Comparison of ENCODE assay signal across 8 cellular contexts in the genomic region with DNA sequence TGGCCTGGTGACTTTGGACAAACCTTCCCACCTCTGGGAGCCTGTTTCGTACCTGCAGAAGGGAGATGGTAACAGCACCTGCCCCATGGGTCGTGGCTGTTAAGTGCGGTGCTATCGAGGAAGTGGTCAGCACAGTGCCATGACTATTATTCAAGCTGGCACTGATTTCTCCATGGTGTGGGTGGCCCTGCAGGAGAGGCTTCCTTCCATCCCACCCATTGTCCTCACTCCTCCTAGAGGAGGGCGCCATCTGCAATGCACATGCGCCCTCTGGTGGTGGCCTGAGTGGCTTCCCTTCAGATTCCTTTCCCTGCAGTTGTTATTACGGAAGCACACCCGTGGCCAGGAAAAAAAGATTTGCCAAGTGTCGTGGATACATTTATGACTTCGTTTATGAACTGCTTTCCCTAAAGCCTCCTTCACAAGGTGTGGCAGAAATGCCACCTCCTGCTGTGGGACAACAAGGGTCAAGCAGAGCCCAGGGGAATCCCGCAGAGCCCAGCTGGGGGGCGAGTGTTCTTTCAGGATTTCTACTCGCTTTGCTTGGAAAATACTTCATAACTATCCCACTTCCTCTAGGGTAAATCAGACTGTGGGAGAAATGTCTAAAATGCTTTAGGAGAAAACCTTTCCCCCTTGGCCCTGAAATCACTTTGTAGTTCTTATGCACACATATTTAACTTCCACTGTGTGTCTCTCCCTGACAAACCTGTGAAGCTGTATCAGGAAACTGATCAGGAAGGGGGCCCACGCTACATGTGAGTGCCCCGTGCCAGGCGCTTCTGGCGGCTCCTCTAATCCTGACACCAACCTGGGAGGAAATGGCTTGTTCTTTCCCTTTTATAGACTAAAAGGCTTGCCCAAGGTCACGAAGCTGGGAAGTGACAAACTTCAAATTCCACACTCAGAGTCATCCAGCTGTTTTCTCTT.
DNase-seq lines count a peak whose midpoint lies in the region; TF ChIP-seq lines count a peak whose summit lies in the region.

No MANE protein-coding gene starts in this region.

- H4K91ac ChIP-seq in neuronal stem cell (ENCODE audit: low read depth, low read length, poor library complexity): no peak overlapping the region

- H2BK12ac ChIP-seq in neuronal stem cell (ENCODE audit: low read length): no peak overlapping the region

- no peak overlapping the region for H2BK120ac ChIP-seq in neuronal stem cell (ENCODE audit: low read depth, low read length)

- no peak overlapping the region for H4K8ac ChIP-seq in neuronal stem cell (ENCODE audit: low read depth, low read length)

- H2BK15ac ChIP-seq in neuronal stem cell (ENCODE audit: low read length): no peak overlapping the region

- peak overlapping the region; percentile 25 for H3K18ac ChIP-seq in neuronal stem cell (ENCODE audit: low read length)

- H4K20me1 ChIP-seq in Karpas-422 (ENCODE audit: insufficient read depth, low read depth, low read length): no peaks in the 10 kb centered on the region

- H3K27me3 ChIP-seq in Karpas-422 (ENCODE audit: low read length) (no peaks in the 10 kb centered on the region), neuronal stem cell (ENCODE audit: control insufficient read depth in 3 of 3, insufficient read depth in 3 of 3, low read depth in 1 of 3, low read length in 3 of 3) (no peaks in the 10 kb centered on the region), subcutaneous abdominal adipose tissue (ENCODE audit: control insufficient read depth in 5 of 5, insufficient read depth in 4 of 5, low read length in 5 of 5) (no peaks in the 10 kb centered on the region)

- no peaks in the 10 kb centered on the region for H3K79me1 ChIP-seq in neuronal stem cell (ENCODE audit: low read depth, low read length)

- no peak overlapping the region for H3K4ac ChIP-seq in neuronal stem cell (ENCODE audit: low read length)

- no peak overlapping the region; the same call in 1 of the 2 replicates for H3K9ac ChIP-seq in Karpas-422 (ENCODE audit: low read length)
- H3K9ac ChIP-seq in neuronal stem cell (ENCODE audit: low read depth, low read length, poor library complexity): no peak overlapping the region
- peak overlapping the region; percentile 16 to 80 (median 60) for H3K9ac ChIP-seq in subcutaneous abdominal adipose tissue (ENCODE audit: low read length in 5 of 5)

- DNase-seq in SIG-M5 treated with dmso at 0.1 percent for 504 hours (lab: John Stamatoyannopoulos, UW; ENCODE audit: unreplicated experiment) (peak; percentile 73), SIG-M5 (lab: John Stamatoyannopoulos, UW) (no peak), Karpas-422 (peak; percentile 87), RPMI7951 (ENCODE audit: low read depth) (peak; percentile 83), fibroblast of villous mesenchyme (ENCODE audit: low read depth) (peak; percentile 86), neuronal stem cell (ENCODE audit: low spot score) (peak; percentile 80)
- peak; percentile 66 for DNase-seq in activated T-helper 9 cell treated with anti-CD3 and anti-CD28 coated beads, Interleukin-2, amount 50 U/mL, for 16 hours (ENCODE audit: low read depth)

- no peak overlapping the region for H2AFZ ChIP-seq in Karpas-422 (ENCODE audit: low read length)
- H2AFZ ChIP-seq in neuronal stem cell (ENCODE audit: low read length): peak overlapping the region; percentile 80

- H3K23ac ChIP-seq in neuronal stem cell (ENCODE audit: low read depth, low read length, poor library complexity): no peak overlapping the region

- H3K9me2 ChIP-seq in Karpas-422 (replicated peaks; ENCODE audit: insufficient read depth, low read length): no peaks in the 10 kb centered on the region

- peaks cover 17% of the 10 kb centered on the region; the same call in 1 of the 2 replicates for H3K36me3 ChIP-seq in Karpas-422 (ENCODE audit: insufficient read depth, low read length)
- H3K36me3 ChIP-seq in neuronal stem cell (replicated peaks in 1 of 2; ENCODE audit: control insufficient read depth in 2 of 2, insufficient read depth in 2 of 2, low read length in 2 of 2): no peaks in the 10 kb centered on the region
- peaks cover 4 to 52% (median 42%) of the 10 kb centered on the region in 5 donors for H3K36me3 ChIP-seq in subcutaneous abdominal adipose tissue (ENCODE audit: control insufficient read depth in 5 of 5, insufficient read depth in 5 of 5, low read length in 5 of 5)

- H3K4me1 ChIP-seq in Karpas-422 (ENCODE audit: low read length) (peaks cover 51% of the 10 kb centered on the region), neuronal stem cell (ENCODE audit: control insufficient read depth in 2 of 2, insufficient read depth in 1 of 2, low read depth in 1 of 2, low read length in 2 of 2) (peaks cover 0 to 7% of the 10 kb centered on the region in 2 donors), subcutaneous abdominal adipose tissue (ENCODE audit: control insufficient read depth in 5 of 5, insufficient read depth in 5 of 5, low read length in 5 of 5) (peaks cover 7 to 47% (median 36%) of the 10 kb centered on the region in 5 donors)

- H3K4me3 ChIP-seq in Karpas-422 (ENCODE audit: low read length): no peak overlapping the region
- peak overlapping the region; percentile 58 for H3K4me3 ChIP-seq in fibroblast of villous mesenchyme (ENCODE audit: low read depth, low read length)
- H3K4me3 ChIP-seq in neuronal stem cell (ENCODE audit: low read length in 2 of 2): peak overlapping the region in 1 of 2 donors; percentile 23
- H3K4me3 ChIP-seq in subcutaneous abdominal adipose tissue (ENCODE audit: low read depth in 1 of 5, low read length in 5 of 5): peak overlapping the region; percentile 19 to 61 (median 41)

- H2AK5ac ChIP-seq in neuronal stem cell (ENCODE audit: low read depth, low read length): no peak overlapping the region

- H3K4me2 ChIP-seq in Karpas-422 (ENCODE audit: low read depth, low read length, poor library complexity, severe bottlenecking) (no peak overlapping the region), neuronal stem cell (ENCODE audit: insufficient read depth, low read length, poor library complexity, severe bottlenecking) (peak overlapping the region; percentile 34)

- H3K27ac ChIP-seq in Karpas-422 (ENCODE audit: low read length) (peak overlapping the region; percentile 100), neuronal stem cell (replicated peaks; ENCODE audit: low read length) (no peak overlapping the region), subcutaneous abdominal adipose tissue (ENCODE audit: low read depth, low read length) (peak overlapping the region; percentile 97)

- H3K14ac ChIP-seq in neuronal stem cell (ENCODE audit: low read length): no peak overlapping the region

- no peaks in the 10 kb centered on the region for H3K9me3 ChIP-seq in Karpas-422 (ENCODE audit: low read length)
- no peaks in the 10 kb centered on the region for H3K9me3 ChIP-seq in neuronal stem cell (replicated peaks in 1 of 2; ENCODE audit: control insufficient read depth in 2 of 2, insufficient read depth in 1 of 2, low read depth in 1 of 2, low read length in 2 of 2)
- no peaks in the 10 kb centered on the region for H3K9me3 ChIP-seq in subcutaneous abdominal adipose tissue (ENCODE audit: control insufficient read depth in 5 of 5, low read length in 5 of 5)

- H2BK5ac ChIP-seq in neuronal stem cell (ENCODE audit: low read length): no peak overlapping the region

- no CpG with 5 or more reads among the region's 18 CpGs for WGBS in neuronal stem cell (ENCODE audit: extremely low coverage in 2 of 2, insufficient read length in 2 of 2, insufficient replicate concordance in 1 of 2), 2 donors

- peak; percentile 98 for TF ChIP-seq CTCF in fibroblast of villous mesenchyme (IDR thresholded peaks at IDR 0.05; ENCODE audit: insufficient read depth, low read depth, low read length)

- H3K79me2 ChIP-seq in Karpas-422 (ENCODE audit: low read length): peaks cover 25% of the 10 kb centered on the region

Comparison
In these comparisons a context has a peak if more than half of its experiments do, and no peak if none do; other contexts are left out.
1. H3K9ac ChIP-seq: peak in subcutaneous abdominal adipose tissue (5 of 5); none in Karpas-422 (single experiment) and neuronal stem cell (single experiment).